ENCODE assay signal across 1 cellular context in the genomic region with DNA sequence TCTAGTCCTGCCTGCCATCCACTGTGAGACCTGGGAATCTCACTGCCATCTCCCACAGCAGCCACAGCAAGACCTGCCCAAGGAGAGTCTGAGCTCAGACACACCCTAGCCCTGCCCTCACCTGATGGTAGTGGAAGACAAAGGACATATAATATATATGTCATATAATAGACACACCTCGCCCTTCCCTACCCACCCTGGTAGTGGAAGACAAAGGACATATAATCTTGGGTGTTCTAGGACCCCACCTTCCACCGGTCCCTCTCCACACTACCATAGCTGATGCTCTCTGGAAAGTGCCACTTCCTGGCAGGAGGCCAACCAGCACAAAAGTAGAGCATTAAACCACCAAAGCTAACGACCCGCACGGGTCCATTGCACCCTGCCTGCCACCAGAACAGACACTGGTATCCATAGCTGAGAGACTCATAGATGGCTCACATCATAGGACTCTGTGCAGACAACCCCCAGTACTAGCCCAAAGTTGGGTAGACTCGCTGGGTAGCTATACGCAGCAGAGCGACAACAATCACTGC.
TF ChIP-seq lines count a peak whose summit lies in the region.

No MANE protein-coding gene starts in this region.

TF ChIP-seq in HepG2, 621 proteins besides CTCF, POLR2A, EP300 and RAD21 (continued from another document):
- TF ChIP-seq, protein P1, sequence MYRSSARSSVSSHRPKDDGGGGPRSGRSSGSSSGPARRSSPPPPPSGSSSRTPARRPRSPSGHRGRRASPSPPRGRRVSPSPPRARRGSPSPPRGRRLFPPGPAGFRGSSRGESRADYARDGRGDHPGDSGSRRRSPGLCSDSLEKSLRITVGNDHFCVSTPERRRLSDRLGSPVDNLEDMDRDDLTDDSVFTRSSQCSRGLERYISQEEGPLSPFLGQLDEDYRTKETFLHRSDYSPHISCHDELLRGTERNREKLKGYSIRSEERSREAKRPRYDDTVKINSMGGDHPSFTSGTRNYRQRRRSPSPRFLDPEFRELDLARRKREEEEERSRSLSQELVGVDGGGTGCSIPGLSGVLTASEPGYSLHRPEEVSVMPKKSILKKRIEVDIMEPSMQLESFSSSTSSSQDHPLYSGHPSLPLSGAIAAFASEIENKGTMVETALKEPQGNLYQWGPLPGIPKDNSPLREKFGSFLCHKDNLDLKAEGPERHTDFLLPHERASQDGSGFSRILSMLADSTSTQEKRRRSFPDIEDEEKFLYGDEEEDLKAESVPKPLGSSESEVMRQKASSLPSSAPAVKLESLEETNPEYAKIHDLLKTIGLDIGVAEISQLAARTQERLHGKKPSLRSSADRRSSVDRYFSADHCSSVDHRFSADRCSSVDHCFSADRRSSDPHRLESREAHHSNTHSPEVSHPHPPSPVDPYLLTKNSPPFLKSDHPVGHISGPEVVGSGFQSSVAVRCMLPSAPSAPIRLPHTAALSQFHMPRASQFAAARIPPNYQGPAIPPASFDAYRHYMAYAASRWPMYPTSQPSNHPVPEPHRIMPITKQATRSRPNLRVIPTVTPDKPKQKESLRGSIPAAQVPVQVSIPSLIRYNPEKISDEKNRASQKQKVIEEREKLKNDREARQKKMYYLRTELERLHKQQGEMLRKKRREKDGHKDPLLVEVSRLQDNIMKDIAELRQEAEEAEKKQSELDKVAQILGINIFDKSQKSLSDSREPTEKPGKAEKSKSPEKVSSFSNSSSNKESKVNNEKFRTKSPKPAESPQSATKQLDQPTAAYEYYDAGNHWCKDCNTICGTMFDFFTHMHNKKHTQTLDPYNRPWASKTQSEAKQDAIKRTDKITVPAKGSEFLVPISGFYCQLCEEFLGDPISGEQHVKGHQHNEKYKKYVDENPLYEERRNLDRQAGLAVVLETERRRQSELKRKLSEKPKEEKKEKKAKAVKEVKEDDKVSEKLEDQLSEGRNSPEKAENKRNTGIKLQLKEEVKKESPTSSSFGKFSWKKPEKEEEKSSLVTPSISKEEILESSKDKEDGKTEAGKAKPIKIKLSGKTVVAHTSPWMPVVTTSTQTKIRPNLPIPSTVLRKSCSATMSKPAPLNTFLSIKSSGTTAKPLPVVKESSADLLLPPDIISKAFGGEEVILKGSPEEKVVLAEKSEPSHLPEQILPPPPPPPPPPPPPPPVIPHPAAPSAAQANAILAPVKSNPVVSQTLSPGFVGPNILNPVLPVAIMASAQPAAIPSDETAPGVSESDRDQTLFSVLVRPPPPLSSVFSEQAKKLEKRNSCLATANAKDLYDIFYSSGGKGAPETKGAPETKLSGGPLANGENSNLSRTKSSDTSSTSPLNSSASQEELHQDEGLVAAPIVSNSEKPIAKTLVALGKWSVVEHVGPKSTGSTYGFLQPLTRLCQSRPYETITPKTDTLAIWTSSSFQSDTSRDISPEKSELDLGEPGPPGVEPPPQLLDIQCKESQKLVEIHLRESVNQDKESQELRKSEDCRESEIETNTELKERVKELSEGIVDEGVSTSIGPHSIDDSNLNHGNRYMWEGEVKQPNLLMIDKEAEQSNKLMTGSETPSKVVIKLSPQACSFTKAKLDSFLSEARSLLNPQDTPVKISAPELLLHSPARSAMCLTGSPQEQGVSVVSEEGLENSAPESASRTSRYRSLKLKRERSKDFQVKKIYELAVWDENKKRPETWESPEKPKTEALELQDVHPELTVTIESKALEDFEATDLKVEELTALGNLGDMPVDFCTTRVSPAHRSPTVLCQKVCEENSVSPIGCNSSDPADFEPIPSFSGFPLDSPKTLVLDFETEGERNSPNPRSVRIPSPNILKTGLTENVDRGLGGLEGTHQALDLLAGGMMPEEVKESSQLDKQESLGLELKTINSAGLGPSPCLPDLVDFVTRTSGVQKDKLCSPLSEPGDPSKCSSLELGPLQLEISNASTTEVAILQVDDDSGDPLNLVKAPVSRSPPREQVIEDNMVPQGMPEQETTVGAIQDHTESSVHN (CRISPR knock-in tag; IDR thresholded peaks at IDR 0.05), result no peak
- TF ChIP-seq SOX6 (IDR thresholded peaks at IDR 0.05) (no peak), SOX6 (CRISPR knock-in tag; IDR thresholded peaks at IDR 0.05) (no peak), ZNF768 (CRISPR knock-in tag; IDR thresholded peaks at IDR 0.05) (no peak)
